In the genomic region with DNA sequence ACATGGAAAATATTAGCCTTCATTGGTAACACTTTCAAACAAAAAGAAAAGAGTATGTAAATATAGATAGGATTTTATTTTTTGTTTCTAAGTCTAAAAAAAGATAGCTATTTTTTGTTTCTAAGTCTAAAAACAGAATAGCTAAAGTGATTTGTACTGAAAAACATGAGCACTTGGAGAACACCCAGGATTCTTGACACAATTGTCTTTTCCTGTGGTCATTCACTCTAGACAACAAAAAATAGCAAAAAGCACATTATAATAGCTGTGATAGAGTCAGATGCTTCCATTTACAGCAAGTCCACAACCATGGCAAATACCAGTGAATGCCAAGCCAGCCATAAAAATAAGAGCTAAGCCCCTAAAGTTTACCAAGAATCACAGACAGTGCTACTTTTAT, we compare ENCODE assay signal across 21 cellular contexts. TPM values are rescaled to one million over a fixed set of nuclear protein-coding genes. Genes with fewer than 3 reads are reported as not detected.
DNase-seq lines count a peak whose midpoint lies in the region; ATAC-seq and TF ChIP-seq lines count a peak whose summit lies in the region.
"Had no signal": no experiment of that assay in that cellular context is flagged by ENCODE, and none has a peak within 500 bp of the region (broad histone marks: within the 10 kb centered on the region; RNA-seq: fewer than 3 reads in every experiment).

No MANE protein-coding gene starts in this region.

- peak overlapping the region; percentile 46 for H2AFZ ChIP-seq in HCT116 (ENCODE audit: low read depth, low read length, poor library complexity, severe bottlenecking)

- H3K4me3 ChIP-seq in BLaER1 treated with 17β-estradiol and CSF1 and Interleukin-3, amounts not matched to agents 10 nM and 100 nM: no peak overlapping the region
- H3K4me3 ChIP-seq in HCT116 (replicated peaks in 1 of 2; ENCODE audit: low read depth in 1 of 2, low read length in 2 of 2) (no peak overlapping the region), astrocyte of the spinal cord (ENCODE audit: low read depth, low read length) (no peak overlapping the region), heart right ventricle (no peak overlapping the region)

- POLR2A ChIA-PET in HCT116 (lab: Charles Lee): no interaction called here

- TF ChIP-seq CTCF in HCT116 (IDR thresholded peaks at IDR 0.05 in 2 of 3, conservative IDR thresholded peaks at IDR 0.05 in 1 of 3; ENCODE audit: borderline replicate concordance in 1 of 3, insufficient read depth in 1 of 3, low read depth in 2 of 3, low read length in 2 of 3) (no peak), astrocyte of the spinal cord (IDR thresholded peaks at IDR 0.05; ENCODE audit: low read depth, low read length) (no peak), heart right ventricle (IDR thresholded peaks at IDR 0.05) (no peak)

- peaks cover 0 to 7% (median 0%) of the 10 kb centered on the region in 11 experiments; a peak in 3 of 22 replicates for H3K9me3 ChIP-seq in BLaER1 treated with 17β-estradiol and CSF1 and Interleukin-3, amounts not matched to agents 10 nM and 100 nM (replicated peaks in 1 of 11)
- no peaks in the 10 kb centered on the region for H3K9me3 ChIP-seq in HCT116 (ENCODE audit: control insufficient read depth in 1 of 2, insufficient read depth in 1 of 2, low read depth in 1 of 2, low read length in 2 of 2)
- H3K9me3 ChIP-seq in heart right ventricle: no peaks in the 10 kb centered on the region
- H3K9me3 ChIP-seq: SK-N-SH had no signal

- in situ Hi-C loops in astrocyte of the spinal cord (cut with HindIII; ENCODE audit: low sequenced_read_pairs): no loop called here

- TF ChIP-seq POLR2A in HCT116 (IDR thresholded peaks at IDR 0.05; ENCODE audit: borderline replicate concordance, extremely low read depth, insufficient read depth, insufficient read length): no peak

- no peaks in the 10 kb centered on the region for H3K9me3 Mint-ChIP-seq in effector memory CD8-positive, alpha-beta T cell
- H3K9me3 Mint-ChIP-seq: CD8-positive, alpha-beta T cell had no signal

- H3K9me2 ChIP-seq in HCT116 (ENCODE audit: insufficient read depth): no peaks in the 10 kb centered on the region
- H3K9me2 ChIP-seq: SK-N-SH had no signal

- TF ChIP-seq RAD21 in HCT116 (IDR thresholded peaks at IDR 0.05; ENCODE audit: low read depth): no peak

- no peak overlapping the region for H3K4me3 Mint-ChIP-seq in effector memory CD8-positive, alpha-beta T cell
- H3K4me3 Mint-ChIP-seq: B cell; CD8-positive, alpha-beta T cell had no signal

- no peaks in the 10 kb centered on the region for H3K36me3 ChIP-seq in BLaER1 treated with 17β-estradiol and CSF1 and Interleukin-3, amounts not matched to agents 10 nM and 100 nM
- no peaks in the 10 kb centered on the region for H3K36me3 ChIP-seq in HCT116 (ENCODE audit: control insufficient read depth in 1 of 2, insufficient read depth in 2 of 2, low read length in 2 of 2)
- H3K36me3 ChIP-seq in heart right ventricle: no peaks in the 10 kb centered on the region

- no peak overlapping the region for H3K27ac Mint-ChIP-seq in effector memory CD8-positive, alpha-beta T cell
- H3K27ac Mint-ChIP-seq: B cell; CD8-positive, alpha-beta T cell had no signal

- no peak overlapping the region for H3K27ac ChIP-seq in BLaER1 treated with 17β-estradiol and CSF1 and Interleukin-3, amounts not matched to agents 10 nM and 100 nM
- no peak overlapping the region for H3K27ac ChIP-seq in HCT116 (ENCODE audit: low read depth, low read length)
- H3K27ac ChIP-seq in heart right ventricle: no peak overlapping the region

- DNase-seq in HCT116 (ENCODE audit: low read depth, low spot score) (no peak), astrocyte of the spinal cord (ENCODE audit: low read depth, low spot score) (peak; percentile 9), myocyte (ENCODE audit: low read depth) (peak; percentile 30), heart right ventricle (no peak), epidermal melanocyte (ENCODE audit: insufficient read length, low spot score) (no peak)
- no peak for DNase-seq in effector memory CD8-positive, alpha-beta T cell
- DNase-seq: CD8-positive, alpha-beta T cell; DMS79 treated with DMSO at 0.1 percent for 48 hours; NCI-H1105; NCI-H187; NCI-H2107; NCI-H510A; NCI-H748 treated with DMSO at 0.1 percent for 48 hours; SHP77 treated with DMSO at 0.1 percent for 48 hours; SK-N-SH had no signal

- no peak for ATAC-seq in HCT116
- no peak for ATAC-seq in HG03159 (IDR thresholded peaks at IDR 0.05; ENCODE audit: unreplicated experiment)
- no peak for ATAC-seq in effector memory CD8-positive, alpha-beta T cell (replicated peaks)
- no peak for ATAC-seq in heart right ventricle
- ATAC-seq: CD8-positive, alpha-beta T cell had no signal

- H3K4me1 Mint-ChIP-seq in effector memory CD8-positive, alpha-beta T cell (ENCODE audit: low read depth in 2 of 2): peaks cover 10 to 40% of the 10 kb centered on the region in 2 donors

- peaks cover 5 to 42% (median 27%) of the 10 kb centered on the region in 10 experiments; a peak in 16 of 20 replicates for H3K4me1 ChIP-seq in BLaER1 treated with 17β-estradiol and CSF1 and Interleukin-3, amounts not matched to agents 10 nM and 100 nM
- H3K4me1 ChIP-seq in HCT116 (ENCODE audit: control insufficient read depth in 1 of 2, insufficient read depth in 2 of 2, low read length in 2 of 2) (no peaks in the 10 kb centered on the region), heart right ventricle (no peaks in the 10 kb centered on the region)

- CTCF ChIA-PET in HCT116 (lab: Charles Lee): no interaction called here

- intact Hi-C loops in HCT116 (cut with micrococcal nuclease) (no loop called here), heart right ventricle (cut with DNase I) (no loop called here)

- H3K4me2 ChIP-seq in BLaER1 treated with 17β-estradiol and CSF1 and Interleukin-3, amounts not matched to agents 10 nM and 100 nM: peak overlapping the region in 6 of 11 experiments; percentile 33 to 67 (median 52); a peak in 10 of 22 replicates
- H3K4me2 ChIP-seq in HCT116 (ENCODE audit: low read length): no peak overlapping the region
- H3K4me2 ChIP-seq: SK-N-SH had no signal

- H3K27me3 ChIP-seq in BLaER1 treated with 17β-estradiol and CSF1 and Interleukin-3, amounts not matched to agents 10 nM and 100 nM: peaks cover 0 to 81% (median 11%) of the 10 kb centered on the region in 11 experiments; a peak in 9 of 22 replicates
- H3K27me3 ChIP-seq in HCT116 (ENCODE audit: insufficient read depth, low read length) (no peaks in the 10 kb centered on the region), heart right ventricle (peaks cover 0 to 77% (median 66%) of the 10 kb centered on the region in 7 donors)

- no TSS peak for BruUV-seq in HCT116 (replicated peaks; lab: Mats Ljungman, UMichigan)

- H3K27me3 Mint-ChIP-seq in effector memory CD8-positive, alpha-beta T cell: no peaks in the 10 kb centered on the region
- H3K27me3 Mint-ChIP-seq: B cell had no signal

- H3K36me3 Mint-ChIP-seq in effector memory CD8-positive, alpha-beta T cell (ENCODE audit: insufficient read depth): peaks cover 61% of the 10 kb centered on the region

- RAD21 ChIA-PET in HCT116 (lab: Charles Lee; ENCODE audit: low non-redundant PET in 1 of 2, low total read pairs in 2 of 2, uncharacterized antibody in 2 of 2, unreplicated experiment in 2 of 2): no interaction called here

- H3K79me2 ChIP-seq in HCT116 (ENCODE audit: insufficient read depth, low read length): no peaks in the 10 kb centered on the region

- no peak overlapping the region for H3K9ac ChIP-seq in BLaER1 treated with 17β-estradiol and CSF1 and Interleukin-3, amounts not matched to agents 10 nM and 100 nM
- H3K9ac ChIP-seq in HCT116 (ENCODE audit: low read length): no peak overlapping the region
- H3K9ac ChIP-seq: SK-N-SH had no signal

- H4K20me1 ChIP-seq in BLaER1 treated with 17β-estradiol and CSF1 and Interleukin-3, amounts not matched to agents 10 nM and 100 nM: no peaks in the 10 kb centered on the region
- no peaks in the 10 kb centered on the region for H4K20me1 ChIP-seq in HCT116 (ENCODE audit: insufficient read depth)

TF ChIP-seq in HCT116, 20 proteins besides CTCF, POLR2A, EP300 and RAD21:
- TF ChIP-seq SP1 (IDR thresholded peaks at IDR 0.05; ENCODE audit: low read depth): no peak
- TF ChIP-seq CBX3 (IDR thresholded peaks at IDR 0.05; ENCODE audit: low read depth): no peak

RNA-seq across cellular contexts. Expression of a gene that starts 36.7 kb away (rescaled TPM):
- 12.4 TPM for total RNA-seq in HCT116 (2021; ENCODE audit: unreplicated experiment)
- polyA plus RNA-seq in HCT116 (2012): 12.0 and 16.1 TPM in 2 replicates
- not detected in 2 replicates for total RNA-seq in myocyte
- polyA plus RNA-seq in myocyte (2012): 0.13 TPM
- total RNA-seq in heart right ventricle: 1 to 10 TPM in 1 of 10 donors, under 1 TPM in 5, not detected in 4; 0.49 to 1.7 (median 0.82) TPM
- under 1 TPM in 1 of 2 donors, not detected in 1; 0.33 TPM for polyA plus RNA-seq in heart right ventricle
- total RNA-seq: G401, H1, RPMI7951 had no signal
- polyA plus RNA-seq: H1, SK-N-SH had no signal

Comparison
In these comparisons a context has a peak if more than half of its experiments do, and no peak if none do; other contexts are left out.
1. DNase-seq: peak in astrocyte of the spinal cord (single experiment) and myocyte (single experiment); none in HCT116 (single experiment), effector memory CD8-positive, alpha-beta T cell (0 of 3), heart right ventricle (0 of 2) and epidermal melanocyte (single experiment).